8 cellular contexts compared by ENCODE assay signal in genomic region chr1:44803312-44804095, GRCh38. TPM values are rescaled to one million over a fixed set of nuclear protein-coding genes. Genes with fewer than 3 reads are reported as not detected.
DNase-seq lines count a peak whose midpoint lies in the region; ATAC-seq and TF ChIP-seq lines count a peak whose summit lies in the region.
"Had no signal": no experiment of that assay in that cellular context is flagged by ENCODE, and none has a peak within 500 bp of the region (broad histone marks: within the 10 kb centered on the region; RNA-seq: fewer than 3 reads in every experiment).

No MANE protein-coding gene starts in this region.

- TF ChIP-seq POLR2A in heart left ventricle (IDR thresholded peaks at IDR 0.05) (no peak), uterus (IDR thresholded peaks at IDR 0.05) (no peak)

- H3K4me1 ChIP-seq in cardiac muscle cell (ENCODE audit: low read depth) (peaks cover 27% of the 10 kb centered on the region), heart left ventricle (peaks cover 14 to 80% (median 62%) of the 10 kb centered on the region in 12 donors), uterus (peaks cover 13 to 31% of the 10 kb centered on the region in 2 donors), HAP-1 (peaks cover 16% of the 10 kb centered on the region)

- in situ Hi-C loops in HAP-1 (cut with MboI; ENCODE audit: low sequenced_read_pairs): no loop called here

- H3K9me3 ChIP-seq in cardiac muscle cell (ENCODE audit: low read depth) (no peaks in the 10 kb centered on the region), heart left ventricle (no peaks in the 10 kb centered on the region), uterus (no peaks in the 10 kb centered on the region), HAP-1 (no peaks in the 10 kb centered on the region; the same call in 1 of the 2 replicates)

- intact Hi-C loops in left cardiac atrium (cut with DNase I) (no loop called here), heart left ventricle (cut with DNase I) (loop anchor here in 1 of 10 donors (10.0 kb wide), 1 partner anchor 501 kb away; no protein-coding TSS in a partner anchor), uterus (cut with DNase I; ENCODE audit: low total_unique reads) (no loop called here)

- no peak for DNase-seq in cardiac muscle cell (ENCODE audit: low read depth in 1 of 2, low spot score in 1 of 2)
- DNase-seq in left cardiac atrium: no peak
- peak in 2 of 5 donors; percentile 22 to 33 for DNase-seq in heart left ventricle
- peak in 1 of 2 donors; percentile 15 for DNase-seq in uterus
- DNase-seq in HAP-1 (ENCODE audit: low spot score in 2 of 2): no peak
- DNase-seq: erythroblast had no signal

- 79 to 87% (median 83%) methylated on average over 9 to 13 of the region's 13 CpGs for WGBS in heart left ventricle, 4 donors

- H3K27me3 ChIP-seq in cardiac muscle cell (no peaks in the 10 kb centered on the region), heart left ventricle (no peaks in the 10 kb centered on the region), uterus (no peaks in the 10 kb centered on the region), HAP-1 (ENCODE audit: low read depth) (no peaks in the 10 kb centered on the region)

- H3K27ac ChIP-seq in cardiac muscle cell: peak overlapping the region; percentile 53
- H3K27ac ChIP-seq in heart left ventricle: peak overlapping the region in 10 of 12 donors; percentile 47 to 97 (median 91)
- peak overlapping the region; percentile 88 to 97 for H3K27ac ChIP-seq in uterus

- H3K4me3 ChIP-seq in cardiac muscle cell (no peak overlapping the region), heart left ventricle (peak overlapping the region in 4 of 12 donors; percentile 18 to 94 (median 88)), uterus (no peak overlapping the region), HAP-1 (no peak overlapping the region)

- no peak for ATAC-seq in left cardiac atrium
- ATAC-seq in heart left ventricle: no peak
- no peak for ATAC-seq in HG02642 (IDR thresholded peaks at IDR 0.05; ENCODE audit: poor library complexity, unreplicated experiment)

- H3K36me3 ChIP-seq in cardiac muscle cell: peaks cover 6% of the 10 kb centered on the region
- peaks cover 0 to 52% (median 40%) of the 10 kb centered on the region in 9 donors for H3K36me3 ChIP-seq in heart left ventricle
- H3K36me3 ChIP-seq in uterus: no peaks in the 10 kb centered on the region
- H3K36me3 ChIP-seq in HAP-1 (replicated peaks): peaks cover 45% of the 10 kb centered on the region

- no peak for TF ChIP-seq CTCF in cardiac muscle cell (IDR thresholded peaks at IDR 0.05; ENCODE audit: low read depth, low read length)
- TF ChIP-seq CTCF in heart left ventricle (IDR thresholded peaks at IDR 0.05): no peak
- TF ChIP-seq CTCF in uterus (IDR thresholded peaks at IDR 0.05): no peak

RNA-seq across cellular contexts. Expression of gene PLK3, which starts 3.3 kb away (rescaled TPM):
- total RNA-seq in cardiac muscle cell (6.2 and 9.5 TPM in 2 replicates), left cardiac atrium (10 to 100 TPM in 1 of 2 donors, 1 to 10 TPM in 1; 7.6 to 16.1 TPM), heart left ventricle (10 to 100 TPM in 2 of 9 donors, 1 to 10 TPM in 7; 4.5 to 17.9 (median 6.6) TPM), uterus (10 to 100 TPM in 3 of 4 donors, 1 to 10 TPM in 1; 1.8 to 36.6 (median 21.1) TPM)
- polyA plus RNA-seq in cardiac muscle cell (6.3 and 12.4 TPM in 2 replicates), heart left ventricle (1 to 10 TPM; 5.8 to 6.9 TPM)

RNA-seq across cellular contexts. Expression of gene DYNLT4, which starts 3.6 kb away (rescaled TPM):
- total RNA-seq in cardiac muscle cell (0.32 TPM in 1 of 2 replicates, not detected in the other), left cardiac atrium (under 1 TPM; 0.71 to 0.79 TPM), heart left ventricle (1 to 10 TPM in 3 of 9 donors, under 1 TPM in 5, not detected in 1; 0.54 to 1.0 (median 0.82) TPM), uterus (1 to 10 TPM in 1 of 4 donors, not detected in 3; 4.4 TPM)
- polyA plus RNA-seq in cardiac muscle cell (0.43 and 0.95 TPM in 2 replicates), heart left ventricle (1 to 10 TPM in 1 of 2 donors, under 1 TPM in 1; 0.36 to 1.7 TPM)
- total RNA-seq: LHCN-M2 had no signal

RNA-seq across cellular contexts. Expression of gene BTBD19, which starts 4.8 kb away (rescaled TPM):
- total RNA-seq in cardiac muscle cell (1.3 and 3.4 TPM in 2 replicates), left cardiac atrium (1 to 10 TPM; 4.0 to 8.6 TPM), heart left ventricle (1 to 10 TPM in 8 of 9 donors, under 1 TPM in 1; 0.56 to 7.4 (median 2.8) TPM), uterus (10 to 100 TPM in 1 of 4 donors, 1 to 10 TPM in 3; 3.8 to 41.9 (median 6.6) TPM)
- polyA plus RNA-seq in cardiac muscle cell (0.98 and 2.1 TPM in 2 replicates), heart left ventricle (1 to 10 TPM; 2.6 to 6.2 TPM)

RNA-seq across cellular contexts. Expression of gene BEST4, which starts 15.5 kb away (rescaled TPM):
- total RNA-seq in cardiac muscle cell (0.32 and 0.98 TPM in 2 replicates), left cardiac atrium (under 1 TPM; 0.12 to 0.31 TPM), heart left ventricle (under 1 TPM in 3 of 9 donors, not detected in 6; 0.09 to 0.32 (median 0.23) TPM), uterus (1 to 10 TPM in 1 of 4 donors, under 1 TPM in 1, not detected in 2; 0.21 to 1.0 TPM)
- polyA plus RNA-seq in cardiac muscle cell (1.4 and 1.5 TPM in 2 replicates), heart left ventricle (under 1 TPM; 0.06 to 0.11 TPM)
- total RNA-seq: LHCN-M2 had no signal

RNA-seq across cellular contexts. Expression of gene RPS8, which starts 28.2 kb away (rescaled TPM):
- 2,166 and 2,475 TPM in 2 replicates for total RNA-seq in cardiac muscle cell
- polyA plus RNA-seq in cardiac muscle cell: 534 and 651 TPM in 2 replicates
- total RNA-seq in left cardiac atrium: 100 to 1,000 TPM; 950 to 999 TPM
- total RNA-seq in heart left ventricle: 1,000 to 10,000 TPM in 3 of 9 donors, 100 to 1,000 TPM in 6; 576 to 1,019 (median 853) TPM
- polyA plus RNA-seq in heart left ventricle: 1,000 to 10,000 TPM; 1,199 to 1,848 TPM
- 1,000 to 10,000 TPM; 2,651 to 7,196 (median 4,456) TPM for total RNA-seq in uterus
